ENCODE assay signal across 8 cellular contexts in genomic region chr19:55678121-55678671, GRCh38. TPM values are rescaled to one million over a fixed set of nuclear protein-coding genes. Genes with fewer than 3 reads are reported as not detected.
DNase-seq lines count a peak whose midpoint lies in the region; ATAC-seq, FAIRE-seq and TF ChIP-seq lines count a peak whose summit lies in the region.

No MANE protein-coding gene starts in this region.

- 83% methylated on average over 21 of the region's 21 CpGs; no CpG with 5 or more reads in 1 of the 2 donors for WGBS in transverse colon (ENCODE audit: low coverage in 1 of 2), 2 donors

- intact Hi-C loops in transverse colon (cut with DNase I; ENCODE audit: low total_unique reads), result no loop called here

- peaks cover 0 to 12% (median 6%) of the 10 kb centered on the region in 4 donors for H3K36me3 ChIP-seq in transverse colon

- no peak for TF ChIP-seq CTCF in transverse colon (IDR thresholded peaks at IDR 0.05)

- H3K9me3 ChIP-seq in transverse colon, result no peaks in the 10 kb centered on the region

- peak; percentile 66 for ATAC-seq in GM21515 (IDR thresholded peaks at IDR 0.05; ENCODE audit: unreplicated experiment)

- in situ Hi-C loops in KBM-7 (cut with MboI; ENCODE audit: low pct_unique_long_range_greater_than_20kb, low sequenced_read_pairs) (no loop called here), transverse colon (cut with MboI; ENCODE audit: low pct_ligation_motif_present in 1 of 4, low pct_unique_long_range_greater_than_20kb in 1 of 4, low sequenced_read_pairs in 3 of 4) (no loop called here)

- FAIRE-seq in GM12891 (lab: Jason Lieb, UNC), result peak; percentile 93

- H3K27ac ChIP-seq in transverse colon, result peak overlapping the region; percentile 59 to 99 (median 95)

- TF ChIP-seq EP300 in transverse colon (IDR thresholded peaks at IDR 0.05; ENCODE audit: low read depth), result no peak

- DNase-seq in GM12891 (ENCODE audit: insufficient read length, low spot score), result peak; percentile 79
- peak; percentile 64 for DNase-seq in KBM-7
- peak; percentile 54 for DNase-seq in globus pallidus (ENCODE audit: low spot score)
- peak; percentile 70 for DNase-seq in transverse colon
- DNase-seq in SHP77 (lab: John Stamatoyannopoulos, UW), result no peak
- no peak for DNase-seq in activated CD4-positive, alpha-beta T cell treated with anti-CD3 and anti-CD28 coated beads, Interleukin-2, amount 50 U/mL, for 1 hour
- DNase-seq in NCI-H2171 treated with DMSO at 0.1 percent for 48 hours (lab: John Stamatoyannopoulos, UW), result no peak

- H3K4me1 ChIP-seq in transverse colon, result peaks cover 22 to 75% (median 44%) of the 10 kb centered on the region in 4 donors

- peak overlapping the region in 1 of 4 donors; percentile 65 for H3K4me3 ChIP-seq in transverse colon

- H3K27me3 ChIP-seq in transverse colon, result no peaks in the 10 kb centered on the region

- TF ChIP-seq POLR2A in GM12891 (IDR thresholded peaks at IDR 0.05; ENCODE audit: low read depth, low read length), result peak; percentile 77
- no peak for TF ChIP-seq POLR2A in transverse colon (IDR thresholded peaks at IDR 0.05)

TF ChIP-seq in GM12891, 5 proteins besides CTCF, POLR2A, EP300 and RAD21:
- no peak for TF ChIP-seq POLR2AphosphoS5 (IDR thresholded peaks at IDR 0.05; ENCODE audit: low read depth, low read length)
- TF ChIP-seq PAX5 (IDR thresholded peaks at IDR 0.05; ENCODE audit: insufficient read depth, low read length, severe bottlenecking), result peak; percentile 82
- peak; percentile 100 for TF ChIP-seq SPI1 (IDR thresholded peaks at IDR 0.05; ENCODE audit: low read depth, low read length)
- TF ChIP-seq TAF1 (IDR thresholded peaks at IDR 0.05; ENCODE audit: low read depth, low read length), result peak; percentile 54; the same call in 1 of the 2 replicates
- TF ChIP-seq POU2F2 (IDR thresholded peaks at IDR 0.05; ENCODE audit: low read depth, low read length), result peak; percentile 92
TF ChIP-seq in GM12891: peak in this region for 4.

RNA-seq across cellular contexts. Expression of gene EPN1, which starts 3.2 kb away (rescaled TPM):
- 23.4 TPM for polyA plus RNA-seq in GM12891 (2012; ENCODE audit: low read depth, missing spikeins)
- total RNA-seq in transverse colon, result 100 to 1,000 TPM; 121 to 242 (median 185) TPM

RNA-seq across cellular contexts. Expression of gene U2AF2, which starts 23.4 kb away (rescaled TPM):
- polyA plus RNA-seq in GM12891 (2012; ENCODE audit: low read depth, missing spikeins), result 150 TPM
- 100 to 1,000 TPM; 112 to 185 (median 130) TPM for total RNA-seq in transverse colon

RNA-seq across cellular contexts. Expression of gene CCDC106, which starts 30.2 kb away (rescaled TPM):
- polyA plus RNA-seq in GM12891 (2012; ENCODE audit: low read depth, missing spikeins), result 29.7 TPM
- 10 to 100 TPM in 2 of 4 donors, 1 to 10 TPM in 2; 3.7 to 15.1 (median 8.4) TPM for total RNA-seq in transverse colon

RNA-seq across cellular contexts. Expression of gene ZNF581, which starts 34.7 kb away (rescaled TPM):
- polyA plus RNA-seq in GM12891 (2012; ENCODE audit: low read depth, missing spikeins), result 47.3 TPM
- total RNA-seq in transverse colon, result 10 to 100 TPM in 2 of 4 donors, 1 to 10 TPM in 2; 4.1 to 19.7 (median 10.0) TPM

RNA-seq across cellular contexts. Expression of gene ZNF580, which starts 37.4 kb away (rescaled TPM):
- polyA plus RNA-seq in GM12891 (2012; ENCODE audit: low read depth, missing spikeins), result 23.7 TPM
- total RNA-seq in transverse colon, result 100 to 1,000 TPM in 1 of 4 donors, 10 to 100 TPM in 3; 15.2 to 154 (median 25.7) TPM

Comparison
In these comparisons a context has a peak if more than half of its experiments do, and no peak if none do; other contexts are left out.
1. DNase-seq: peak in GM12891 (single experiment), KBM-7 (single experiment), globus pallidus (single experiment) and transverse colon (single experiment); none in SHP77 (0 of 2), activated CD4-positive, alpha-beta T cell treated with anti-CD3 and anti-CD28 coated beads, Interleukin-2, amount 50 U/mL, for 1 hour (single experiment) and NCI-H2171 treated with DMSO at 0.1 percent for 48 hours (single experiment).